Comparison of ENCODE assay signal across 8 cellular contexts in the genomic region with DNA sequence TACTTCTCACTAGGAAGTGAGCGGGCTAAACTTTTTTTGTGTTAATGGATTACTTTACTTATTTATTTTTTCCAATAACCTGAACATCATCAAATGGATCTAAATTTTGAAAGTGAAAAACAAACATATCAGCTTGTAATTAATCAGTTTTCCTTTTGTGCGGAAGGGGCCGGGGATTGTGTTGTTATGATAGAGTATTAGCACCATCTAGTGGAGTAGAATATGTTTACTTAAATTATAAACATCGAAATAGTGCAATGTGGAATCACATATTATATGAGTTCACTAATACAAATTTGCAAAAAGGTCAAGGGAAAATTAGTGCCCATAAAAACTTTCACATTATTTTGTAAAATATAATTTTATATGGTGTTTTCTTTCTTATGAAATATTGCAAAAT. TPM values are rescaled to one million over a fixed set of nuclear protein-coding genes. Genes with fewer than 3 reads are reported as not detected.
DNase-seq lines count a peak whose midpoint lies in the region; ATAC-seq and TF ChIP-seq lines count a peak whose summit lies in the region.

No MANE protein-coding gene starts in this region.

- no peak overlapping the region for H3K4ac ChIP-seq in IMR-90 (ENCODE audit: low read depth, low read length)

- no peak overlapping the region for H2AFZ ChIP-seq in IMR-90 (replicated peaks; ENCODE audit: low read length, poor library complexity)

- TF ChIP-seq CTCF in IMR-90 (conservative IDR thresholded peaks at IDR 0.05; ENCODE audit: low read depth, low read length), result peak; percentile 74
- peak in 4 of 6 experiments; percentile 49 to 82 (median 72) for TF ChIP-seq CTCF in Peyer's patch (IDR thresholded peaks at IDR 0.05)
- TF ChIP-seq CTCF in epithelial cell of esophagus (IDR thresholded peaks at IDR 0.05; ENCODE audit: insufficient read depth, low read depth, low read length, missing control alignments), result peak; percentile 26

- no peak overlapping the region for H4K8ac ChIP-seq in IMR-90 (ENCODE audit: low read depth in 2 of 2, low read length in 2 of 2)

- CTCF ChIA-PET in IMR-90 (lab: Yijun Ruan, JAX), result interaction anchor here (0.6 to 1.6 kb wide), 6 partner anchors 21 to 512 kb away, joined by 3 to 9 read pairs (median 4); no protein-coding TSS in a partner anchor
- CTCF ChIA-PET in naive thymus-derived CD4-positive, alpha-beta T cell (lab: Charles Lee), result interaction anchor here (1.6 kb wide), 1 partner anchor 512 kb away, joined by 3 read pairs; no protein-coding TSS in a partner anchor

- no peaks in the 10 kb centered on the region for H3K36me3 ChIP-seq in IMR-90 (ENCODE audit: control insufficient read depth, insufficient read depth, low read length)
- H3K36me3 ChIP-seq in Peyer's patch, result no peaks in the 10 kb centered on the region
- H3K36me3 ChIP-seq in naive thymus-derived CD4-positive, alpha-beta T cell (ENCODE audit: control insufficient read depth in 2 of 3, insufficient read depth in 3 of 3, low read length in 3 of 3), result no peaks in the 10 kb centered on the region

- no peak overlapping the region for H3K14ac ChIP-seq in IMR-90 (replicated peaks; ENCODE audit: low read depth, low read length)

- no peak overlapping the region for H3K23ac ChIP-seq in IMR-90 (ENCODE audit: low read depth, low read length)

- intact Hi-C loops in IMR-90 (cut with micrococcal nuclease), result loop anchor here (1.0 to 2.0 kb wide), 3 partner anchors 306 to 512 kb away; no protein-coding TSS in a partner anchor
- intact Hi-C loops in naive thymus-derived CD4-positive, alpha-beta T cell (cut with micrococcal nuclease), result loop anchor here (1.0 to 5.0 kb wide), 4 partner anchors 9 to 513 kb away; a partner anchor contains a TSS

- H3K27me3 Mint-ChIP-seq in naive thymus-derived CD4-positive, alpha-beta T cell, result no peaks in the 10 kb centered on the region

- H3K27ac ChIP-seq in IMR-90 (ENCODE audit: insufficient read depth, low read length) (no peak overlapping the region), Peyer's patch (no peak overlapping the region)
- no peak overlapping the region for H3K27ac ChIP-seq in naive thymus-derived CD4-positive, alpha-beta T cell (ENCODE audit: low read depth, low read length)

- H4K20me1 ChIP-seq in IMR-90 (ENCODE audit: insufficient read depth, low read length), result no peaks in the 10 kb centered on the region

- TF ChIP-seq POLR2A in IMR-90 (IDR thresholded peaks at IDR 0.05; ENCODE audit: low read depth, low read length), result no peak
- TF ChIP-seq POLR2A in Peyer's patch (IDR thresholded peaks at IDR 0.05), result no peak

- TF ChIP-seq RAD21 in IMR-90 (IDR thresholded peaks at IDR 0.05; ENCODE audit: low read length), result peak; percentile 82

- BruUV-seq in IMR-90 (replicated peaks; lab: Mats Ljungman, UMichigan), result no TSS peak

- dilution Hi-C loops in IMR-90 (cut with HindIII; ENCODE audit: low sequenced_read_pairs, unreplicated experiment), result loop anchor here (25.0 kb wide), 1 partner anchor 324 kb away; no protein-coding TSS in a partner anchor

- H2AK5ac ChIP-seq in IMR-90 (ENCODE audit: low read depth, low read length), result no peak overlapping the region

- no peak overlapping the region for H2BK5ac ChIP-seq in IMR-90 (ENCODE audit: low read depth, low read length, poor library complexity, severe bottlenecking)

- H2BK15ac ChIP-seq in IMR-90 (ENCODE audit: low read depth, low read length), result no peak overlapping the region

- H3K9me3 Mint-ChIP-seq in naive thymus-derived CD4-positive, alpha-beta T cell, result no peaks in the 10 kb centered on the region

- ATAC-seq in GM21619 (IDR thresholded peaks at IDR 0.05; ENCODE audit: unreplicated experiment) (peak; percentile 76), IMR-90 (ENCODE audit: low read depth) (peak; percentile 68)
- ATAC-seq in naive thymus-derived CD4-positive, alpha-beta T cell, result peak; percentile 73

- no peaks in the 10 kb centered on the region for H3K36me3 Mint-ChIP-seq in naive thymus-derived CD4-positive, alpha-beta T cell

- H3K4me1 ChIP-seq in IMR-90 (ENCODE audit: control insufficient read depth, insufficient read depth, low read length) (no peaks in the 10 kb centered on the region), Peyer's patch (no peaks in the 10 kb centered on the region)
- H3K4me1 ChIP-seq in naive thymus-derived CD4-positive, alpha-beta T cell (ENCODE audit: control insufficient read depth in 2 of 2, insufficient read depth in 2 of 2, low read length in 2 of 2), result no peaks in the 10 kb centered on the region

- no peaks in the 10 kb centered on the region for H3K9me3 ChIP-seq in IMR-90 (ENCODE audit: control insufficient read depth, insufficient read depth, low read length)
- H3K9me3 ChIP-seq in Peyer's patch, result no peaks in the 10 kb centered on the region
- no peaks in the 10 kb centered on the region for H3K9me3 ChIP-seq in naive thymus-derived CD4-positive, alpha-beta T cell (ENCODE audit: control insufficient read depth in 2 of 3, low read length in 3 of 3)

- H3K4me3 ChIP-seq in IMR-90 (ENCODE audit: insufficient read depth, low read depth, low read length) (no peak overlapping the region), Peyer's patch (no peak overlapping the region), epithelial cell of esophagus (ENCODE audit: low read length) (peak overlapping the region; percentile 9)
- H3K4me3 ChIP-seq in naive thymus-derived CD4-positive, alpha-beta T cell (ENCODE audit: low read length), result no peak overlapping the region

- peak overlapping the region in 1 of 10 donors; percentile 12 for H3K4me3 Mint-ChIP-seq in naive thymus-derived CD4-positive, alpha-beta T cell

- H3K27me3 ChIP-seq in IMR-90 (ENCODE audit: control insufficient read depth, insufficient read depth, low read length), result no peaks in the 10 kb centered on the region
- H3K27me3 ChIP-seq in Peyer's patch, result no peaks in the 10 kb centered on the region
- H3K27me3 ChIP-seq in naive thymus-derived CD4-positive, alpha-beta T cell (ENCODE audit: control insufficient read depth in 2 of 2, insufficient read depth in 2 of 2, low read length in 2 of 2), result no peaks in the 10 kb centered on the region

- peaks cover 0 to 8% (median 0%) of the 10 kb centered on the region in 7 donors for H3K4me1 Mint-ChIP-seq in naive thymus-derived CD4-positive, alpha-beta T cell

- H3K9me1 ChIP-seq in IMR-90 (ENCODE audit: insufficient read depth, low read length), result no peaks in the 10 kb centered on the region; the same call in 1 of the 2 replicates

- no peak overlapping the region for H2AK9ac ChIP-seq in IMR-90 (replicated peaks; ENCODE audit: low read depth, low read length, poor library complexity)

- H3K4me2 ChIP-seq in IMR-90 (ENCODE audit: low read depth, low read length), result no peak overlapping the region

- DNase-seq in G401 (ENCODE audit: low spot score) (peak; percentile 24), IMR-90 (peak; percentile 33), Peyer's patch (no peak), epithelial cell of esophagus (ENCODE audit: low read depth) (peak; percentile 46), putamen (ENCODE audit: low spot score) (no peak)
- peak in 4 of 9 donors; percentile 10 to 35 (median 14) for DNase-seq in naive thymus-derived CD4-positive, alpha-beta T cell
- no peak for DNase-seq in activated CD4-positive, CD25-positive, alpha-beta regulatory T cell treated with anti-CD3 and anti-CD28 coated beads, Interleukin-2, amount 50 U/mL, for 72 hours

- no peak overlapping the region for H3K56ac ChIP-seq in IMR-90 (ENCODE audit: extremely low read depth, insufficient read depth, low read length)

- no peak overlapping the region for H4K5ac ChIP-seq in IMR-90 (ENCODE audit: low read depth, low read length)

- no peak overlapping the region for H2BK20ac ChIP-seq in IMR-90 (ENCODE audit: low read depth, low read length)

- no peak overlapping the region for H3K27ac Mint-ChIP-seq in naive thymus-derived CD4-positive, alpha-beta T cell

- in situ Hi-C loops in G401 (cut with HindIII; ENCODE audit: low sequenced_read_pairs) (no loop called here), IMR-90 (cut with MboI; ENCODE audit: low sequenced_read_pairs) (loop anchor here (10.0 kb wide), 3 partner anchors 316 to 516 kb away; no protein-coding TSS in a partner anchor)

- POLR2A ChIA-PET in IMR-90 (lab: Charles Lee; ENCODE audit: unreplicated experiment), result no interaction called here
- POLR2A ChIA-PET in naive thymus-derived CD4-positive, alpha-beta T cell (lab: Charles Lee), result no interaction called here

- WGBS in IMR-90 (ENCODE audit: extremely low coverage in 2 of 2, insufficient read length in 1 of 2), 2 experiments, result no CpG with 5 or more reads among the region's 4 CpGs

- H2BK120ac ChIP-seq in IMR-90 (ENCODE audit: low read depth, low read length), result no peak overlapping the region

- H3K9ac ChIP-seq in IMR-90 (ENCODE audit: low read depth, low read length), result no peak overlapping the region

- H3K79me1 ChIP-seq in IMR-90 (ENCODE audit: low read depth in 1 of 2, low read length in 2 of 2), result no peaks in the 10 kb centered on the region

- no peak overlapping the region for H4K91ac ChIP-seq in IMR-90 (ENCODE audit: insufficient read depth, low read depth, low read length)

- no peak overlapping the region for H3K18ac ChIP-seq in IMR-90 (ENCODE audit: low read depth, low read length)

TF ChIP-seq in IMR-90, 13 proteins besides CTCF, POLR2A, EP300 and RAD21 (continues in another document):
- TF ChIP-seq NFE2L2 (IDR thresholded peaks at IDR 0.05; ENCODE audit: low read depth, low read length), result no peak
- TF ChIP-seq, protein P1, sequence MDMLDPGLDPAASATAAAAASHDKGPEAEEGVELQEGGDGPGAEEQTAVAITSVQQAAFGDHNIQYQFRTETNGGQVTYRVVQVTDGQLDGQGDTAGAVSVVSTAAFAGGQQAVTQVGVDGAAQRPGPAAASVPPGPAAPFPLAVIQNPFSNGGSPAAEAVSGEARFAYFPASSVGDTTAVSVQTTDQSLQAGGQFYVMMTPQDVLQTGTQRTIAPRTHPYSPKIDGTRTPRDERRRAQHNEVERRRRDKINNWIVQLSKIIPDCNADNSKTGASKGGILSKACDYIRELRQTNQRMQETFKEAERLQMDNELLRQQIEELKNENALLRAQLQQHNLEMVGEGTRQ (IDR thresholded peaks at IDR 0.05; ENCODE audit: low read depth, low read length), result no peak

RNA-seq across cellular contexts. Expression of a gene that starts 9.1 kb away (rescaled TPM):
- 2.3 and 7.9 TPM in 2 replicates for total RNA-seq in G401 (2014; rRNA removed; shearing (Covaris generic))
- total RNA-seq in IMR-90 (2012; rRNA removed), result 6.3 and 12.8 TPM in 2 replicates
- polyA plus RNA-seq in IMR-90 (2012; rRNA removed), result 9.8 and 12.1 TPM in 2 replicates
- 2.3 and 3.0 TPM in 2 replicates for polyA plus RNA-seq in IMR-90 (2012; cell fraction: cytosol; rRNA removed)
- polyA plus RNA-seq in IMR-90 (2012; cell fraction: nucleus; rRNA removed; ENCODE audit: low replicate concordance), result 0.99 and 13.7 TPM in 2 replicates
- 10 to 100 TPM; 10.7 to 78.4 (median 30.1) TPM for total RNA-seq in Peyer's patch
- 10 to 100 TPM in 1 of 5 experiments, 1 to 10 TPM in 2, under 1 TPM in 2; 0.22 to 10.6 (median 1.3) TPM for total RNA-seq in naive thymus-derived CD4-positive, alpha-beta T cell
- polyA plus RNA-seq in naive thymus-derived CD4-positive, alpha-beta T cell, result not detected

RNA-seq across cellular contexts. Expression of a gene that starts 52.7 kb away (rescaled TPM):
- total RNA-seq in G401 (2014; rRNA removed; shearing (Covaris generic)), result 0.62 and 0.92 TPM in 2 replicates
- total RNA-seq in IMR-90 (2012; rRNA removed) (0.56 and 0.72 TPM in 2 replicates), Peyer's patch (1 to 10 TPM in 3 of 4 donors, under 1 TPM in 1; 0.18 to 3.3 (median 2.0) TPM)
- 0.17 and 0.22 TPM in 2 replicates for polyA plus RNA-seq in IMR-90 (2012; rRNA removed)
- 0.02 and 0.05 TPM in 2 replicates for polyA plus RNA-seq in IMR-90 (2012; cell fraction: cytosol; rRNA removed)
- 0.10 and 1.3 TPM in 2 replicates for polyA plus RNA-seq in IMR-90 (2012; cell fraction: nucleus; rRNA removed; ENCODE audit: low replicate concordance)
- not detected for total RNA-seq in naive thymus-derived CD4-positive, alpha-beta T cell
- polyA plus RNA-seq in naive thymus-derived CD4-positive, alpha-beta T cell, result not detected

Comparison
In these comparisons a context has a peak if more than half of its experiments do, and no peak if none do; other contexts are left out.
1. DNase-seq: peak in G401 (single experiment), IMR-90 (single experiment) and epithelial cell of esophagus (single experiment); none in Peyer's patch (0 of 3), putamen (single experiment) and activated CD4-positive, CD25-positive, alpha-beta regulatory T cell treated with anti-CD3 and anti-CD28 coated beads, Interleukin-2, amount 50 U/mL, for 72 hours (single experiment).
2. Peak in every context shown above with its lines, with median percentiles within 50 percentile points of each other: ATAC-seq and CTCF ChIP-seq.